1 cellular context compared by ENCODE assay signal in genomic region chr14:105487449-105487985, GRCh38.
TF ChIP-seq lines count a peak whose summit lies in the region.

No MANE protein-coding gene starts in this region.

TF ChIP-seq in K562, 482 proteins besides CTCF, POLR2A, EP300 and RAD21:
- 0 out of 2 replicates have a peak, but pooled peaks have one; percentile 17 for TF ChIP-seq ZBTB7A (IDR thresholded peaks at IDR 0.05; ENCODE audit: borderline replicate concordance, control insufficient read depth, low read depth, low read length)
- 0 out of 2 replicates have a peak, but pooled peaks have one; percentile 26 for TF ChIP-seq ZFX (CRISPR knock-in tag; IDR thresholded peaks at IDR 0.05)
- peak; percentile 60; the same call in 1 of the 2 replicates for TF ChIP-seq NR2C1 (IDR thresholded peaks at IDR 0.05)
- peak; percentile 36; the same call in 1 of the 2 replicates for TF ChIP-seq NR2C1 (tag; IDR thresholded peaks at IDR 0.05)
- TF ChIP-seq CBFA2T2 (conservative IDR thresholded peaks at IDR 0.05) = no peak
- no peak for TF ChIP-seq NFATC3 (IDR thresholded peaks at IDR 0.05)
- TF ChIP-seq ZBTB33 (CRISPR knock-in tag; IDR thresholded peaks at IDR 0.05) = peak; percentile 84
- 0 out of 2 replicates have a peak, but pooled peaks have one; percentile 24 for TF ChIP-seq HNRNPL (IDR thresholded peaks at IDR 0.05; ENCODE audit: low read depth, low read length)
- TF ChIP-seq POLR2G (IDR thresholded peaks at IDR 0.05; ENCODE audit: low read depth, low read length) = 0 out of 2 replicates have a peak, but pooled peaks have one; percentile 24
- no peak for TF ChIP-seq CREBBP (IDR thresholded peaks at IDR 0.05; ENCODE audit: low read depth, low read length)
